1 cellular context compared by ENCODE assay signal in genomic region chr9:137305060-137305787, GRCh38.
TF ChIP-seq lines count a peak whose summit lies in the region.

No MANE protein-coding gene starts in this region.

TF ChIP-seq in H1, 55 proteins besides CTCF, POLR2A, EP300 and RAD21:
- no peak for TF ChIP-seq SAP30 (IDR thresholded peaks at IDR 0.05; ENCODE audit: insufficient read depth, insufficient replicate concordance, low read length)
- TF ChIP-seq, protein P1, sequence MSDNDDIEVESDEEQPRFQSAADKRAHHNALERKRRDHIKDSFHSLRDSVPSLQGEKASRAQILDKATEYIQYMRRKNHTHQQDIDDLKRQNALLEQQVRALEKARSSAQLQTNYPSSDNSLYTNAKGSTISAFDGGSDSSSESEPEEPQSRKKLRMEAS (IDR thresholded peaks at IDR 0.05): peak; percentile 61
- TF ChIP-seq, protein P2, sequence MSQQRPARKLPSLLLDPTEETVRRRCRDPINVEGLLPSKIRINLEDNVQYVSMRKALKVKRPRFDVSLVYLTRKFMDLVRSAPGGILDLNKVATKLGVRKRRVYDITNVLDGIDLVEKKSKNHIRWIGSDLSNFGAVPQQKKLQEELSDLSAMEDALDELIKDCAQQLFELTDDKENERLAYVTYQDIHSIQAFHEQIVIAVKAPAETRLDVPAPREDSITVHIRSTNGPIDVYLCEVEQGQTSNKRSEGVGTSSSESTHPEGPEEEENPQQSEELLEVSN (IDR thresholded peaks at IDR 0.05): peak; percentile 87
